In genomic region chr9:99359336-99359735, GRCh38 we compare ENCODE assay signal across 18 cellular contexts.
"Had no signal": no experiment of that assay in that cellular context is flagged by ENCODE, and none has a peak within 500 bp of the region (broad histone marks: within the 10 kb centered on the region; RNA-seq: fewer than 3 reads in every experiment).

No MANE protein-coding gene starts in this region.

- H3K9me3 ChIP-seq: adrenal gland, mucosa of descending colon, pancreas had no signal

- DNase-seq: activated CD4-positive, alpha-beta T cell treated with anti-CD3 and anti-CD28 coated beads for 1 hour; activated gamma-delta T cell; adrenal gland; effector memory CD8-positive, alpha-beta T cell; foreskin fibroblast; mucosa of descending colon; naive B cell; pancreas; stimulated activated CD4-positive, alpha-beta T cell treated with anti-CD3 and anti-CD28 coated beads, Interleukin-2, amount 100 ng/mL, for 24 hours; SW 1271; T-helper 2 cell; trophoblast cell had no signal

- H3K36me3 Mint-ChIP-seq: activated naive CD4-positive, alpha-beta T cell treated with anti-CD3 and anti-CD28 coated beads, Interleukin-2, amount 50 U/mL, for 72 hours; memory B cell; naive B cell had no signal

- H3K4me3 Mint-ChIP-seq: effector memory CD8-positive, alpha-beta T cell; memory B cell; stimulated activated naive CD8-positive, alpha-beta T cell treated with anti-CD3 and anti-CD28 coated beads, Interleukin-15, Interleukin-2, amounts not matched to agents 100 ng/mL and 50 ng/mL, for 24 hours had no signal

- H3K4me1 Mint-ChIP-seq: memory B cell had no signal

- H3K27ac ChIP-seq: adrenal gland, epithelial cell of prostate, pancreas, VCaP had no signal

- H3K36me3 ChIP-seq: adrenal gland, pancreas had no signal

- H3K27me3 ChIP-seq: adrenal gland, pancreas had no signal

- FAIRE-seq: astrocyte, pancreas had no signal

- H3K9me3 Mint-ChIP-seq: activated naive CD4-positive, alpha-beta T cell treated with anti-CD3 and anti-CD28 coated beads, Interleukin-2, amount 50 U/mL, for 72 hours; effector memory CD8-positive, alpha-beta T cell; memory B cell; naive B cell; stimulated activated naive CD8-positive, alpha-beta T cell treated with anti-CD3 and anti-CD28 coated beads, Interleukin-15, Interleukin-2, amounts not matched to agents 100 ng/mL and 50 ng/mL, for 24 hours had no signal

- H3K27ac Mint-ChIP-seq: activated naive CD4-positive, alpha-beta T cell treated with anti-CD3 and anti-CD28 coated beads, Interleukin-2, amount 50 U/mL, for 72 hours; effector memory CD8-positive, alpha-beta T cell; memory B cell; stimulated activated naive CD8-positive, alpha-beta T cell treated with anti-CD3 and anti-CD28 coated beads, Interleukin-15, Interleukin-2, amounts not matched to agents 100 ng/mL and 50 ng/mL, for 24 hours had no signal

- ATAC-seq: activated naive CD4-positive, alpha-beta T cell treated with anti-CD3 and anti-CD28 coated beads, Interleukin-2, amount 50 U/mL, for 72 hours; effector memory CD8-positive, alpha-beta T cell; mucosa of descending colon; pancreas had no signal

- H3K4me3 ChIP-seq: adrenal gland, mucosa of descending colon, pancreas had no signal

- H3K4me1 ChIP-seq: adrenal gland, pancreas had no signal
